Comparison of ENCODE assay signal across 1 cellular context in genomic region chr10:131874991-131875451, GRCh38.
TF ChIP-seq lines count a peak whose summit lies in the region.

No MANE protein-coding gene starts in this region.

TF ChIP-seq in H1, 55 proteins besides CTCF, POLR2A, EP300 and RAD21:
- TF ChIP-seq SIN3A (conservative IDR thresholded peaks at IDR 0.05 in 1 of 2, IDR thresholded peaks at IDR 0.05 in 1 of 2; ENCODE audit: low read depth in 1 of 2, low read length in 2 of 2) = peak in 1 of 2 experiments; percentile 40; a peak in 1 of 4 replicates
- TF ChIP-seq CREB1 (IDR thresholded peaks at IDR 0.05) = peak; percentile 11; the same call in 1 of the 2 replicates
- TF ChIP-seq PHF8 (conservative IDR thresholded peaks at IDR 0.05; ENCODE audit: low read depth, low read length) = no peak
